In the genomic region with DNA sequence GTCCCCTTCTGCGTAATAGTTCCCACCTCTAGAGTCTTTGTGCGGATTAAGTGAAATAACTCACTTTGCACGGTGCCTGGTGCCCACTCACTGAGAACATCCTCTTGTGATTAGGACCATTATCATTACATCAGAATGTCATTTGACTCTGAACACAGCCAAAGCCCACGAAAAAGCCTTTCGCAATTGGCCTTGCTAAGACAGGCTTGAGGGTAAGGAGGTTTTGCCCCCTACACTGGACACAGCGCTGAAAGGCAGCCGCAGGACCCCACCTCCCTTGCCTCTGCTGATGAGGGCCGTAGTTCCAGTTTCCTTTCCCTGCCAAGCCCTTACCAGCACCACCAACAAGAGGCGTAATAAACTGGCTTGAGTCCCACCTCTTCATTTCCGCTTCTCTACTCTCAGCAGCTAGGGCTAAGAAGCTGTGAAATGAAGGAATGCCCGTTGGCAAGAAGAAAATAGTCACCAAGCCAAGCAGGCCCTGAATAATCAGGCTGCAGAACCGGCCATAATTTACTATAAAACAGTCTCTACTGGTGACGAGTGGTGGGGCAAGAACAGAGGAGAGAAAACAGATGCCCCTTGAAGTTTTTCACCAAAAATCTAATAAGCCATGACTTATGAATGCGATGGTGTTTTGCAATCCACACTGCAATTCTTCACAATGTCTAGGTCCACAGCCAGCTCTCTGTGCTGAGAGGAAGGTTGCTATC, we compare ENCODE assay signal across 15 cellular contexts. TPM values are rescaled to one million over a fixed set of nuclear protein-coding genes. Genes with fewer than 3 reads are reported as not detected.
DNase-seq lines count a peak whose midpoint lies in the region; TF ChIP-seq lines count a peak whose summit lies in the region.
"Had no signal": no experiment of that assay in that cellular context is flagged by ENCODE, and none has a peak within 500 bp of the region (broad histone marks: within the 10 kb centered on the region; RNA-seq: fewer than 3 reads in every experiment).

No MANE protein-coding gene starts in this region.

- H3K18ac ChIP-seq in H9 (ENCODE audit: insufficient read length, low read depth, low read length): no peak overlapping the region

- no peak overlapping the region for H2BK120ac ChIP-seq in H9 (ENCODE audit: low read depth, low read length, poor library complexity, severe bottlenecking)

- no peak overlapping the region for H3K14ac ChIP-seq in H9 (ENCODE audit: insufficient read depth, low read length)

- no peaks in the 10 kb centered on the region for H3K9me3 Mint-ChIP-seq in H9
- no peaks in the 10 kb centered on the region for H3K9me3 Mint-ChIP-seq in activated T-helper 2 cell treated with anti-CD3 and anti-CD28 coated beads, Interferon-gamma antibody, Interleukin-2, Interleukin-4, amounts not matched to agents 10 μg/mL and 5 μg/mL and 100 μg/mL, durations not matched to agents 14 hours and 24 hours and 36 hours

- H3K36me3 Mint-ChIP-seq in H9 (ENCODE audit: insufficient read depth in 1 of 3, low read depth in 3 of 3): no peaks in the 10 kb centered on the region
- no peaks in the 10 kb centered on the region for H3K36me3 Mint-ChIP-seq in activated T-helper 2 cell treated with anti-CD3 and anti-CD28 coated beads, Interferon-gamma antibody, Interleukin-2, Interleukin-4, amounts not matched to agents 10 μg/mL and 5 μg/mL and 100 μg/mL, durations not matched to agents 14 hours and 24 hours and 36 hours (ENCODE audit: low read depth)

- H4K8ac ChIP-seq in H9 (replicated peaks; ENCODE audit: insufficient read length, low read depth, low read length): no peak overlapping the region

- no peak overlapping the region for H2AK5ac ChIP-seq in H9 (ENCODE audit: insufficient read length, low read length)

- H2AFZ ChIP-seq in osteoblast (ENCODE audit: low read length) (peak overlapping the region; percentile 80), H9 (ENCODE audit: low read length) (no peak overlapping the region)

- H3K36me3 ChIP-seq in osteoblast (ENCODE audit: insufficient read depth, low read length): no peaks in the 10 kb centered on the region

- H3K4me1 ChIP-seq in osteoblast (ENCODE audit: insufficient read depth, low read length) (peaks cover 3% of the 10 kb centered on the region), H9 (ENCODE audit: insufficient read depth, low read length) (peaks cover 5% of the 10 kb centered on the region; the same call in 1 of the 2 replicates)
- H3K4me1 ChIP-seq: testis had no signal

- H3K4me3 ChIP-seq in osteoblast (ENCODE audit: insufficient read depth, low read length): peak overlapping the region; percentile 14
- H3K4me3 ChIP-seq: testis had no signal

- peaks cover 14% of the 10 kb centered on the region for H3K27me3 ChIP-seq in osteoblast (ENCODE audit: insufficient read depth, low read length)
- no peaks in the 10 kb centered on the region for H3K27me3 ChIP-seq in H9 (ENCODE audit: insufficient read depth, low read length)
- H3K27me3 ChIP-seq: testis had no signal

- no peak overlapping the region for H2BK12ac ChIP-seq in H9 (ENCODE audit: insufficient read length, low read depth, low read length)

- no peak overlapping the region for H3K27ac Mint-ChIP-seq in H9
- H3K27ac Mint-ChIP-seq in activated T-helper 2 cell treated with anti-CD3 and anti-CD28 coated beads, Interferon-gamma antibody, Interleukin-2, Interleukin-4, amounts not matched to agents 10 μg/mL and 5 μg/mL and 100 μg/mL, durations not matched to agents 14 hours and 24 hours and 36 hours: no peak overlapping the region
- H3K27ac Mint-ChIP-seq: activated B cell treated with CpG ODN at 0.5 μM for 24 hours; CD4-positive, alpha-beta T cell had no signal

- peaks cover 3% of the 10 kb centered on the region for H3K27me3 Mint-ChIP-seq in H9 (ENCODE audit: low read depth)
- H3K27me3 Mint-ChIP-seq in activated T-helper 2 cell treated with anti-CD3 and anti-CD28 coated beads, Interferon-gamma antibody, Interleukin-2, Interleukin-4, amounts not matched to agents 10 μg/mL and 5 μg/mL and 100 μg/mL, durations not matched to agents 14 hours and 24 hours and 36 hours (ENCODE audit: low read depth): peaks cover 10% of the 10 kb centered on the region

- intact Hi-C loops in activated T-helper 2 cell treated with anti-CD3 and anti-CD28 coated beads, Interferon-gamma antibody, Interleukin-2, Interleukin-4, amounts not matched to agents 10 μg/mL and 5 μg/mL and 100 μg/mL, durations not matched to agents 14 hours and 24 hours and 36 hours (cut with micrococcal nuclease): no loop called here

- H4K91ac ChIP-seq in H9 (ENCODE audit: insufficient read length, low read depth, low read length): no peak overlapping the region

- DNase-seq in AG09319 (ENCODE audit: extremely low read depth, low read depth): peak; percentile 40
- DNase-seq in NCI-H446 (lab: John Stamatoyannopoulos, UW): peak; percentile 43 to 83
- DNase-seq in fibroblast of gingiva (ENCODE audit: low read depth): peak; percentile 88
- DNase-seq in osteoblast (ENCODE audit: insufficient read length, low spot score, missing footprints): no peak
- no peak for DNase-seq in GM19240 (ENCODE audit: insufficient read length, low spot score)
- no peak for DNase-seq in H9
- no peak for DNase-seq in retina
- DNase-seq in activated T-helper 2 cell treated with anti-CD3 and anti-CD28 coated beads, Interferon-gamma antibody, Interleukin-2, Interleukin-4, amounts not matched to agents 10 μg/mL and 5 μg/mL and 100 μg/mL, durations not matched to agents 14 hours and 24 hours and 36 hours (ENCODE audit: low spot score): no peak
- DNase-seq: activated B cell treated with CpG ODN at 0.5 μM for 24 hours; CD4-positive, alpha-beta T cell; NCI-H1417 treated with DMSO at 0.1 percent for 48 hours; OCI-M1; stimulated activated CD4-positive, alpha-beta T cell treated with anti-CD3 and anti-CD28 coated beads, Interleukin-4, amount 100 ng/mL, for 4 hours; testis had no signal

- no peak overlapping the region for H3K9ac ChIP-seq in H9 (ENCODE audit: extremely low read depth, insufficient read length, low read length)

- H4K5ac ChIP-seq in H9 (ENCODE audit: insufficient read length, low read depth, low read length): no peak overlapping the region

- H3K4me1 Mint-ChIP-seq in H9: peaks cover 19 to 20% of the 10 kb centered on the region in 2 experiments
- H3K4me1 Mint-ChIP-seq in activated T-helper 2 cell treated with anti-CD3 and anti-CD28 coated beads, Interferon-gamma antibody, Interleukin-2, Interleukin-4, amounts not matched to agents 10 μg/mL and 5 μg/mL and 100 μg/mL, durations not matched to agents 14 hours and 24 hours and 36 hours (ENCODE audit: low read depth): no peaks in the 10 kb centered on the region

- H3K4me3 Mint-ChIP-seq in H9: no peak overlapping the region
- no peak overlapping the region for H3K4me3 Mint-ChIP-seq in activated T-helper 2 cell treated with anti-CD3 and anti-CD28 coated beads, Interferon-gamma antibody, Interleukin-2, Interleukin-4, amounts not matched to agents 10 μg/mL and 5 μg/mL and 100 μg/mL, durations not matched to agents 14 hours and 24 hours and 36 hours (ENCODE audit: low read depth)
- H3K4me3 Mint-ChIP-seq: activated B cell treated with CpG ODN at 0.5 μM for 24 hours; CD4-positive, alpha-beta T cell had no signal

- no peak overlapping the region for H2BK5ac ChIP-seq in H9 (ENCODE audit: insufficient read length, low read length)

- H3K4me2 ChIP-seq in osteoblast (ENCODE audit: insufficient read depth, low read length) (peak overlapping the region; percentile 45), H9 (ENCODE audit: insufficient read depth, insufficient read length, low read length) (no peak overlapping the region)

- no peaks in the 10 kb centered on the region for H3K9me3 ChIP-seq in osteoblast (ENCODE audit: low read depth, low read length)
- no peaks in the 10 kb centered on the region for H3K9me3 ChIP-seq in H9 (ENCODE audit: control insufficient read depth, low read depth, low read length)
- H3K9me3 ChIP-seq: testis had no signal

- no peak overlapping the region for H2BK20ac ChIP-seq in H9 (ENCODE audit: low read depth, low read length, poor library complexity, severe bottlenecking)

- WGBS in H9 (ENCODE audit: extremely low coverage, insufficient read length, low lambda C conversion rate): no CpG with 5 or more reads among the region's 14 CpGs

- H3K27ac ChIP-seq in osteoblast (ENCODE audit: low read depth, low read length) (peak overlapping the region; percentile 51), H9 (ENCODE audit: insufficient read length, low read depth, low read length) (no peak overlapping the region)
- H3K27ac ChIP-seq: HL-60, testis had no signal

- H3T11ph ChIP-seq in H9 (ENCODE audit: low read length): no peak overlapping the region

- H3K4ac ChIP-seq in H9 (ENCODE audit: low read depth, low read length): no peak overlapping the region

- H3K79me1 ChIP-seq in H9 (ENCODE audit: insufficient read depth, low read depth, low read length, poor library complexity, severe bottlenecking): no peaks in the 10 kb centered on the region

- H3K23me2 ChIP-seq in H9 (ENCODE audit: insufficient read length, low read depth, low read length, poor library complexity, severe bottlenecking): no peaks in the 10 kb centered on the region

- H3K79me2 ChIP-seq in osteoblast (ENCODE audit: insufficient read depth, low read length) (no peaks in the 10 kb centered on the region), H9 (ENCODE audit: insufficient read depth, low read length) (no peaks in the 10 kb centered on the region)

- TF ChIP-seq CTCF in AG09319 (IDR thresholded peaks at IDR 0.05; ENCODE audit: low read depth, low read length): no peak
- no peak for TF ChIP-seq CTCF in osteoblast (IDR thresholded peaks at IDR 0.05; ENCODE audit: extremely low read depth, low read depth, low read length)
- no peak for TF ChIP-seq CTCF in H9 (conservative IDR thresholded peaks at IDR 0.05)

- H3K23ac ChIP-seq in H9 (ENCODE audit: insufficient read length, low read depth, low read length): no peak overlapping the region

- H4K20me1 ChIP-seq in osteoblast (ENCODE audit: insufficient read depth, low read length) (no peaks in the 10 kb centered on the region), H9 (ENCODE audit: control insufficient read depth, insufficient read depth, insufficient read length) (no peaks in the 10 kb centered on the region)

- H3K56ac ChIP-seq in H9 (ENCODE audit: insufficient read length, low read depth, low read length): no peak overlapping the region

- no peak overlapping the region for H2BK15ac ChIP-seq in H9 (ENCODE audit: low read depth, low read length)

RNA-seq across cellular contexts. Expression of gene SH3GLB1, which starts 53.1 kb away (rescaled TPM):
- total RNA-seq in osteoblast (53.9 and 62.8 TPM in 2 replicates), H9 (2021) (36.6 and 37.4 TPM in 2 replicates)
- total RNA-seq in activated T-helper 2 cell treated with anti-CD3 and anti-CD28 coated beads, Interferon-gamma antibody, Interleukin-2, Interleukin-4, amounts not matched to agents 10 μg/mL and 5 μg/mL and 100 μg/mL, durations not matched to agents 14 hours and 24 hours and 36 hours: 60.5 and 65.7 TPM in 2 replicates

Comparison
In these comparisons a context has a peak if more than half of its experiments do, and no peak if none do; other contexts are left out.
1. DNase-seq: peak in AG09319 (single experiment), NCI-H446 (2 of 2) and fibroblast of gingiva (single experiment); none in osteoblast (single experiment), GM19240 (single experiment), H9 (single experiment), retina (single experiment) and activated T-helper 2 cell treated with anti-CD3 and anti-CD28 coated beads, Interferon-gamma antibody, Interleukin-2, Interleukin-4, amounts not matched to agents 10 μg/mL and 5 μg/mL and 100 μg/mL, durations not matched to agents 14 hours and 24 hours and 36 hours (single experiment).